ENCODE assay signal across 14 cellular contexts in genomic region chr14:105856676-105857222, GRCh38.
DNase-seq lines count a peak whose midpoint lies in the region; ATAC-seq and TF ChIP-seq lines count a peak whose summit lies in the region.
"Had no signal": no experiment of that assay in that cellular context is flagged by ENCODE, and none has a peak within 500 bp of the region (broad histone marks: within the 10 kb centered on the region; RNA-seq: fewer than 3 reads in every experiment).

No MANE protein-coding gene starts in this region.

- peak; percentile 24 for DNase-seq in activated naive CD4-positive, alpha-beta T cell treated with anti-CD3 and anti-CD28 coated beads, Interleukin-2, amount 10 ng/mL, durations not matched to agents 7 days and 5 days
- no peak for DNase-seq in activated naive CD4-positive, alpha-beta T cell treated with anti-CD3 and anti-CD28 coated beads for 36 hours
- DNase-seq in activated naive CD8-positive, alpha-beta T cell treated with anti-CD3 and anti-CD28 coated beads, Interleukin-2, amount 50 U/mL, for 24 hours = no peak
- DNase-seq in stimulated activated naive B cell treated with anti-CD40 and anti-IgM and Interleukin-4, amounts not matched to agents 10 μg/mL and 1 μg/mL and 100 μg/mL, for 72 hours = no peak
- DNase-seq in NCI-H1436 treated with DMSO at 0.1 percent for 48 hours (lab: John Stamatoyannopoulos, UW) (no peak), mucosa of descending colon (no peak), NCI-H146 (lab: John Stamatoyannopoulos, UW) (no peak)
- DNase-seq: effector CD4-positive, alpha-beta T cell; GDM1; MV-4-11; NCI-H748 treated with DMSO at 0.1 percent for 48 hours had no signal

- peak overlapping the region; percentile 98 for H3K27ac ChIP-seq in OCI-LY3 (ENCODE audit: low read length)
- H3K27ac ChIP-seq: heart right ventricle had no signal

- peak overlapping the region; percentile 85 for H3K4me3 Mint-ChIP-seq in activated naive CD4-positive, alpha-beta T cell treated with anti-CD3 and anti-CD28 coated beads, Interleukin-2, amount 10 ng/mL, durations not matched to agents 7 days and 5 days
- no peak overlapping the region for H3K4me3 Mint-ChIP-seq in activated naive CD4-positive, alpha-beta T cell treated with anti-CD3 and anti-CD28 coated beads for 36 hours
- H3K4me3 Mint-ChIP-seq in activated naive CD8-positive, alpha-beta T cell treated with anti-CD3 and anti-CD28 coated beads, Interleukin-2, amount 50 U/mL, for 24 hours = peak overlapping the region; percentile 38
- peak overlapping the region; percentile 93 to 98 for H3K4me3 Mint-ChIP-seq in stimulated activated naive B cell treated with anti-CD40 and anti-IgM and Interleukin-4, amounts not matched to agents 10 μg/mL and 1 μg/mL and 100 μg/mL, for 72 hours
- H3K4me3 Mint-ChIP-seq: activated naive CD8-positive, alpha-beta T cell had no signal

- H3K4me2 ChIP-seq in OCI-LY3 (ENCODE audit: low read length) = peak overlapping the region; percentile 92

- H4K20me1 ChIP-seq in OCI-LY3 (ENCODE audit: insufficient read depth, low read length) = peaks cover 21% of the 10 kb centered on the region; the same call in 1 of the 2 replicates

- H2AFZ ChIP-seq in OCI-LY3 (ENCODE audit: low read depth, low read length) = no peak overlapping the region

- no peak for TF ChIP-seq CTCF in OCI-LY3 (IDR thresholded peaks at IDR 0.05; ENCODE audit: low read depth, low read length)
- no peak for TF ChIP-seq CTCF in mucosa of descending colon (IDR thresholded peaks at IDR 0.05)

- peaks cover 89% of the 10 kb centered on the region for H3K79me2 ChIP-seq in OCI-LY3 (ENCODE audit: low read length)

- H3K27me3 Mint-ChIP-seq in activated naive CD4-positive, alpha-beta T cell treated with anti-CD3 and anti-CD28 coated beads, Interleukin-2, amount 10 ng/mL, durations not matched to agents 7 days and 5 days = peaks cover 20% of the 10 kb centered on the region
- peaks cover 15% of the 10 kb centered on the region for H3K27me3 Mint-ChIP-seq in activated naive CD4-positive, alpha-beta T cell treated with anti-CD3 and anti-CD28 coated beads for 36 hours (ENCODE audit: low read depth)
- H3K27me3 Mint-ChIP-seq in activated naive CD8-positive, alpha-beta T cell treated with anti-CD3 and anti-CD28 coated beads, Interleukin-2, amount 50 U/mL, for 24 hours = no peaks in the 10 kb centered on the region
- peaks cover 0 to 7% of the 10 kb centered on the region in 2 donors for H3K27me3 Mint-ChIP-seq in stimulated activated naive B cell treated with anti-CD40 and anti-IgM and Interleukin-4, amounts not matched to agents 10 μg/mL and 1 μg/mL and 100 μg/mL, for 72 hours
- H3K27me3 Mint-ChIP-seq: activated naive CD8-positive, alpha-beta T cell had no signal

- intact Hi-C loops in activated naive CD4-positive, alpha-beta T cell treated with anti-CD3 and anti-CD28 coated beads for 36 hours (cut with micrococcal nuclease) = no loop called here
- intact Hi-C loops in mucosa of descending colon (cut with DNase I, micrococcal nuclease) = no loop called here

- peak overlapping the region; percentile 97 for H3K27ac Mint-ChIP-seq in activated naive CD4-positive, alpha-beta T cell treated with anti-CD3 and anti-CD28 coated beads, Interleukin-2, amount 10 ng/mL, durations not matched to agents 7 days and 5 days
- H3K27ac Mint-ChIP-seq in activated naive CD4-positive, alpha-beta T cell treated with anti-CD3 and anti-CD28 coated beads for 36 hours = no peak overlapping the region
- H3K27ac Mint-ChIP-seq in activated naive CD8-positive, alpha-beta T cell treated with anti-CD3 and anti-CD28 coated beads, Interleukin-2, amount 50 U/mL, for 24 hours = no peak overlapping the region
- H3K27ac Mint-ChIP-seq in stimulated activated naive B cell treated with anti-CD40 and anti-IgM and Interleukin-4, amounts not matched to agents 10 μg/mL and 1 μg/mL and 100 μg/mL, for 72 hours = peak overlapping the region; percentile 100
- H3K27ac Mint-ChIP-seq: activated naive CD8-positive, alpha-beta T cell had no signal

- H3K9me3 ChIP-seq in OCI-LY3 (ENCODE audit: insufficient read depth, low read length) = no peaks in the 10 kb centered on the region
- no peaks in the 10 kb centered on the region for H3K9me3 ChIP-seq in mucosa of descending colon
- H3K9me3 ChIP-seq: heart right ventricle had no signal

- ATAC-seq in activated naive CD8-positive, alpha-beta T cell treated with anti-CD3 and anti-CD28 coated beads, Interleukin-2, amount 50 U/mL, for 24 hours = no peak
- no peak for ATAC-seq in stimulated activated naive B cell treated with anti-CD40 and anti-IgM and Interleukin-4, amounts not matched to agents 10 μg/mL and 1 μg/mL and 100 μg/mL, for 72 hours (replicated peaks)
- no peak for ATAC-seq in mucosa of descending colon

- CTCF ChIA-PET in activated naive CD4-positive, alpha-beta T cell treated with anti-CD3 and anti-CD28 coated beads, Interleukin-2, amount 10 ng/mL, durations not matched to agents 7 days and 5 days (lab: Charles Lee) = interaction anchor here (1.2 kb wide), 1 partner anchor 92 kb away, joined by 3 read pairs; no protein-coding TSS in a partner anchor
- CTCF ChIA-PET in activated naive CD4-positive, alpha-beta T cell treated with anti-CD3 and anti-CD28 coated beads for 36 hours (lab: Charles Lee) = no interaction called here

- peaks cover 76% of the 10 kb centered on the region for H3K4me1 Mint-ChIP-seq in activated naive CD4-positive, alpha-beta T cell treated with anti-CD3 and anti-CD28 coated beads, Interleukin-2, amount 10 ng/mL, durations not matched to agents 7 days and 5 days
- peaks cover 14% of the 10 kb centered on the region for H3K4me1 Mint-ChIP-seq in activated naive CD4-positive, alpha-beta T cell treated with anti-CD3 and anti-CD28 coated beads for 36 hours (ENCODE audit: low read depth)
- H3K4me1 Mint-ChIP-seq in activated naive CD8-positive, alpha-beta T cell treated with anti-CD3 and anti-CD28 coated beads, Interleukin-2, amount 50 U/mL, for 24 hours = peaks cover 22% of the 10 kb centered on the region
- peaks cover 39 to 60% of the 10 kb centered on the region in 2 donors for H3K4me1 Mint-ChIP-seq in stimulated activated naive B cell treated with anti-CD40 and anti-IgM and Interleukin-4, amounts not matched to agents 10 μg/mL and 1 μg/mL and 100 μg/mL, for 72 hours

- peaks cover 47% of the 10 kb centered on the region for H3K36me3 Mint-ChIP-seq in activated naive CD4-positive, alpha-beta T cell treated with anti-CD3 and anti-CD28 coated beads, Interleukin-2, amount 10 ng/mL, durations not matched to agents 7 days and 5 days
- no peaks in the 10 kb centered on the region for H3K36me3 Mint-ChIP-seq in activated naive CD4-positive, alpha-beta T cell treated with anti-CD3 and anti-CD28 coated beads for 36 hours (ENCODE audit: low read depth)
- peaks cover 3% of the 10 kb centered on the region for H3K36me3 Mint-ChIP-seq in activated naive CD8-positive, alpha-beta T cell treated with anti-CD3 and anti-CD28 coated beads, Interleukin-2, amount 50 U/mL, for 24 hours (ENCODE audit: low read depth)
- peaks cover 89 to 100% of the 10 kb centered on the region in 2 donors for H3K36me3 Mint-ChIP-seq in stimulated activated naive B cell treated with anti-CD40 and anti-IgM and Interleukin-4, amounts not matched to agents 10 μg/mL and 1 μg/mL and 100 μg/mL, for 72 hours
- H3K36me3 Mint-ChIP-seq: activated naive CD8-positive, alpha-beta T cell had no signal

- H3K9me3 Mint-ChIP-seq in activated naive CD4-positive, alpha-beta T cell treated with anti-CD3 and anti-CD28 coated beads, Interleukin-2, amount 10 ng/mL, durations not matched to agents 7 days and 5 days = no peaks in the 10 kb centered on the region
- no peaks in the 10 kb centered on the region for H3K9me3 Mint-ChIP-seq in activated naive CD4-positive, alpha-beta T cell treated with anti-CD3 and anti-CD28 coated beads for 36 hours
- no peaks in the 10 kb centered on the region for H3K9me3 Mint-ChIP-seq in activated naive CD8-positive, alpha-beta T cell treated with anti-CD3 and anti-CD28 coated beads, Interleukin-2, amount 50 U/mL, for 24 hours
- peaks cover 0 to 3% of the 10 kb centered on the region in 2 donors for H3K9me3 Mint-ChIP-seq in stimulated activated naive B cell treated with anti-CD40 and anti-IgM and Interleukin-4, amounts not matched to agents 10 μg/mL and 1 μg/mL and 100 μg/mL, for 72 hours

- H3K27me3 ChIP-seq in OCI-LY3 (ENCODE audit: low read depth, low read length) = no peaks in the 10 kb centered on the region

- H3K36me3 ChIP-seq in OCI-LY3 (replicated peaks; ENCODE audit: low read depth, low read length) (peaks cover 66% of the 10 kb centered on the region), mucosa of descending colon (ENCODE audit: low read depth) (no peaks in the 10 kb centered on the region)
- H3K36me3 ChIP-seq: heart right ventricle had no signal

- H3K4me1 ChIP-seq in OCI-LY3 (ENCODE audit: low read length) = peaks cover 34% of the 10 kb centered on the region
- H3K4me1 ChIP-seq in mucosa of descending colon (ENCODE audit: low read depth) = no peaks in the 10 kb centered on the region
- H3K4me1 ChIP-seq: heart right ventricle had no signal

- H3K4me3 ChIP-seq in OCI-LY3 (ENCODE audit: low read length) = peak overlapping the region; percentile 99
- no peak overlapping the region for H3K4me3 ChIP-seq in mucosa of descending colon
- H3K4me3 ChIP-seq: heart right ventricle had no signal

- H3K9ac ChIP-seq in OCI-LY3 (ENCODE audit: low read length) = peak overlapping the region; percentile 100

Comparison
In these comparisons a context has a peak if more than half of its experiments do, and no peak if none do; other contexts are left out.
1. H3K27ac Mint-ChIP-seq: peak in activated naive CD4-positive, alpha-beta T cell treated with anti-CD3 and anti-CD28 coated beads, Interleukin-2, amount 10 ng/mL, durations not matched to agents 7 days and 5 days (single experiment) and stimulated activated naive B cell treated with anti-CD40 and anti-IgM and Interleukin-4, amounts not matched to agents 10 μg/mL and 1 μg/mL and 100 μg/mL, for 72 hours (single experiment); none in activated naive CD4-positive, alpha-beta T cell treated with anti-CD3 and anti-CD28 coated beads for 36 hours (single experiment) and activated naive CD8-positive, alpha-beta T cell treated with anti-CD3 and anti-CD28 coated beads, Interleukin-2, amount 50 U/mL, for 24 hours (single experiment).